In the genomic region with DNA sequence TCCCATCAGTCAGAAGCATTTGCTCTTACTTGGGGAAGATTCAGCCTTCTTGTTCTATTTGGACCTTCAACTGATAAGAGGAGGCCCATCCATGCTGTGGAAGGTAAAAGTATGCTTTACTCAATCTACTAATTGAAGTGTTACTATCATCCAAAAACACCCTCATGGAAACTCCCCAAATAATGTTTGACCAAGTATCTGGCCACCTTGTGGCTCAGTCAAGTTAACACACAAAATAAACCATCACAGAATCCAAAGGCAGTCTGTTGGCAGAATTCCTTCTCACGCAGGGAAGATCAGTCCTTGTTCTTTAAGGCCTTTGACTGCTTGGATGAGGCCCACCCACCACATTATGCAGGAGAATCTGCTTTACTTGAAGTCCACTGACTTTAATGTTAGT, we compare ENCODE assay signal across 2 cellular contexts.
TF ChIP-seq lines count a peak whose summit lies in the region.

No MANE protein-coding gene starts in this region.

TF ChIP-seq in GM23338, 12 proteins besides CTCF, POLR2A, EP300 and RAD21:
- TF ChIP-seq ZNF331 (CRISPR knock-in tag; IDR thresholded peaks at IDR 0.05; ENCODE audit: low read depth) (no peak), NANOG (IDR thresholded peaks at IDR 0.05; ENCODE audit: borderline replicate concordance) (no peak)

TF ChIP-seq in GM12878, 131 proteins besides CTCF, POLR2A, EP300 and RAD21:
- TF ChIP-seq JUNB (IDR thresholded peaks at IDR 0.05) (no peak), MTA3 (IDR thresholded peaks at IDR 0.05; ENCODE audit: borderline replicate concordance, low read length) (no peak), ATF2 (IDR thresholded peaks at IDR 0.05; ENCODE audit: low read length) (no peak), IKZF2 (IDR thresholded peaks at IDR 0.05) (no peak), MLLT1 (IDR thresholded peaks at IDR 0.05) (no peak), CHD1 (IDR thresholded peaks at IDR 0.05; ENCODE audit: low read depth, low read length) (no peak), CBX5 (IDR thresholded peaks at IDR 0.05; ENCODE audit: low read depth) (no peak), GATAD2B (conservative IDR thresholded peaks at IDR 0.05; ENCODE audit: low read depth) (no peak), TAF1 (IDR thresholded peaks at IDR 0.05; ENCODE audit: borderline replicate concordance, low read depth, low read length) (no peak), HDAC2 (IDR thresholded peaks at IDR 0.05) (no peak), NKRF (conservative IDR thresholded peaks at IDR 0.05) (no peak)
- TF ChIP-seq, protein P1, sequence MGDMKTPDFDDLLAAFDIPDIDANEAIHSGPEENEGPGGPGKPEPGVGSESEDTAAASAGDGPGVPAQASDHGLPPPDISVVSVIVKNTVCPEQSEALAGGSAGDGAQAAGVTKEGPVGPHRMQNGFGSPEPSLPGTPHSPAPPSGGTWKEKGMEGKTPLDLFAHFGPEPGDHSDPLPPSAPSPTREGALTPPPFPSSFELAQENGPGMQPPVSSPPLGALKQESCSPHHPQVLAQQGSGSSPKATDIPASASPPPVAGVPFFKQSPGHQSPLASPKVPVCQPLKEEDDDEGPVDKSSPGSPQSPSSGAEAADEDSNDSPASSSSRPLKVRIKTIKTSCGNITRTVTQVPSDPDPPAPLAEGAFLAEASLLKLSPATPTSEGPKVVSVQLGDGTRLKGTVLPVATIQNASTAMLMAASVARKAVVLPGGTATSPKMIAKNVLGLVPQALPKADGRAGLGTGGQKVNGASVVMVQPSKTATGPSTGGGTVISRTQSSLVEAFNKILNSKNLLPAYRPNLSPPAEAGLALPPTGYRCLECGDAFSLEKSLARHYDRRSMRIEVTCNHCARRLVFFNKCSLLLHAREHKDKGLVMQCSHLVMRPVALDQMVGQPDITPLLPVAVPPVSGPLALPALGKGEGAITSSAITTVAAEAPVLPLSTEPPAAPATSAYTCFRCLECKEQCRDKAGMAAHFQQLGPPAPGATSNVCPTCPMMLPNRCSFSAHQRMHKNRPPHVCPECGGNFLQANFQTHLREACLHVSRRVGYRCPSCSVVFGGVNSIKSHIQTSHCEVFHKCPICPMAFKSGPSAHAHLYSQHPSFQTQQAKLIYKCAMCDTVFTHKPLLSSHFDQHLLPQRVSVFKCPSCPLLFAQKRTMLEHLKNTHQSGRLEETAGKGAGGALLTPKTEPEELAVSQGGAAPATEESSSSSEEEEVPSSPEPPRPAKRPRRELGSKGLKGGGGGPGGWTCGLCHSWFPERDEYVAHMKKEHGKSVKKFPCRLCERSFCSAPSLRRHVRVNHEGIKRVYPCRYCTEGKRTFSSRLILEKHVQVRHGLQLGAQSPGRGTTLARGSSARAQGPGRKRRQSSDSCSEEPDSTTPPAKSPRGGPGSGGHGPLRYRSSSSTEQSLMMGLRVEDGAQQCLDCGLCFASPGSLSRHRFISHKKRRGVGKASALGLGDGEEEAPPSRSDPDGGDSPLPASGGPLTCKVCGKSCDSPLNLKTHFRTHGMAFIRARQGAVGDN (IDR thresholded peaks at IDR 0.05): no peak
- TF ChIP-seq, protein P2, sequence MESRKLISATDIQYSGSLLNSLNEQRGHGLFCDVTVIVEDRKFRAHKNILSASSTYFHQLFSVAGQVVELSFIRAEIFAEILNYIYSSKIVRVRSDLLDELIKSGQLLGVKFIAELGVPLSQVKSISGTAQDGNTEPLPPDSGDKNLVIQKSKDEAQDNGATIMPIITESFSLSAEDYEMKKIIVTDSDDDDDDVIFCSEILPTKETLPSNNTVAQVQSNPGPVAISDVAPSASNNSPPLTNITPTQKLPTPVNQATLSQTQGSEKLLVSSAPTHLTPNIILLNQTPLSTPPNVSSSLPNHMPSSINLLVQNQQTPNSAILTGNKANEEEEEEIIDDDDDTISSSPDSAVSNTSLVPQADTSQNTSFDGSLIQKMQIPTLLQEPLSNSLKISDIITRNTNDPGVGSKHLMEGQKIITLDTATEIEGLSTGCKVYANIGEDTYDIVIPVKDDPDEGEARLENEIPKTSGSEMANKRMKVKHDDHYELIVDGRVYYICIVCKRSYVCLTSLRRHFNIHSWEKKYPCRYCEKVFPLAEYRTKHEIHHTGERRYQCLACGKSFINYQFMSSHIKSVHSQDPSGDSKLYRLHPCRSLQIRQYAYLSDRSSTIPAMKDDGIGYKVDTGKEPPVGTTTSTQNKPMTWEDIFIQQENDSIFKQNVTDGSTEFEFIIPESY (IDR thresholded peaks at IDR 0.05): no peak
- TF ChIP-seq, protein P3, sequence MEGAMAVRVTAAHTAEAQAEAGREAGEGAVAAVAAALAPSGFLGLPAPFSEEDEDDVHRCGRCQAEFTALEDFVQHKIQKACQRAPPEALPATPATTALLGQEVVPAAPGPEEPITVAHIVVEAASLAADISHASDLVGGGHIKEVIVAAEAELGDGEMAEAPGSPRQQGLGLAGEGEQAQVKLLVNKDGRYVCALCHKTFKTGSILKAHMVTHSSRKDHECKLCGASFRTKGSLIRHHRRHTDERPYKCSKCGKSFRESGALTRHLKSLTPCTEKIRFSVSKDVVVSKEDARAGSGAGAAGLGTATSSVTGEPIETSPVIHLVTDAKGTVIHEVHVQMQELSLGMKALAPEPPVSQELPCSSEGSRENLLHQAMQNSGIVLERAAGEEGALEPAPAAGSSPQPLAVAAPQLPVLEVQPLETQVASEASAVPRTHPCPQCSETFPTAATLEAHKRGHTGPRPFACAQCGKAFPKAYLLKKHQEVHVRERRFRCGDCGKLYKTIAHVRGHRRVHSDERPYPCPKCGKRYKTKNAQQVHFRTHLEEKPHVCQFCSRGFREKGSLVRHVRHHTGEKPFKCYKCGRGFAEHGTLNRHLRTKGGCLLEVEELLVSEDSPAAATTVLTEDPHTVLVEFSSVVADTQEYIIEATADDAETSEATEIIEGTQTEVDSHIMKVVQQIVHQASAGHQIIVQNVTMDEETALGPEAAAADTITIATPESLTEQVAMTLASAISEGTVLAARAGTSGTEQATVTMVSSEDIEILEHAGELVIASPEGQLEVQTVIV (IDR thresholded peaks at IDR 0.05; ENCODE audit: borderline replicate concordance, partially characterized antibody): no peak
- TF ChIP-seq, protein P4, sequence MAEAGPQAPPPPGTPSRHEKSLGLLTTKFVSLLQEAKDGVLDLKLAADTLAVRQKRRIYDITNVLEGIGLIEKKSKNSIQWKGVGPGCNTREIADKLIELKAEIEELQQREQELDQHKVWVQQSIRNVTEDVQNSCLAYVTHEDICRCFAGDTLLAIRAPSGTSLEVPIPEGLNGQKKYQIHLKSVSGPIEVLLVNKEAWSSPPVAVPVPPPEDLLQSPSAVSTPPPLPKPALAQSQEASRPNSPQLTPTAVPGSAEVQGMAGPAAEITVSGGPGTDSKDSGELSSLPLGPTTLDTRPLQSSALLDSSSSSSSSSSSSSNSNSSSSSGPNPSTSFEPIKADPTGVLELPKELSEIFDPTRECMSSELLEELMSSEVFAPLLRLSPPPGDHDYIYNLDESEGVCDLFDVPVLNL (IDR thresholded peaks at IDR 0.05; ENCODE audit: low read depth, low read length): no peak
